ENCODE assay signal across 8 cellular contexts in the genomic region with DNA sequence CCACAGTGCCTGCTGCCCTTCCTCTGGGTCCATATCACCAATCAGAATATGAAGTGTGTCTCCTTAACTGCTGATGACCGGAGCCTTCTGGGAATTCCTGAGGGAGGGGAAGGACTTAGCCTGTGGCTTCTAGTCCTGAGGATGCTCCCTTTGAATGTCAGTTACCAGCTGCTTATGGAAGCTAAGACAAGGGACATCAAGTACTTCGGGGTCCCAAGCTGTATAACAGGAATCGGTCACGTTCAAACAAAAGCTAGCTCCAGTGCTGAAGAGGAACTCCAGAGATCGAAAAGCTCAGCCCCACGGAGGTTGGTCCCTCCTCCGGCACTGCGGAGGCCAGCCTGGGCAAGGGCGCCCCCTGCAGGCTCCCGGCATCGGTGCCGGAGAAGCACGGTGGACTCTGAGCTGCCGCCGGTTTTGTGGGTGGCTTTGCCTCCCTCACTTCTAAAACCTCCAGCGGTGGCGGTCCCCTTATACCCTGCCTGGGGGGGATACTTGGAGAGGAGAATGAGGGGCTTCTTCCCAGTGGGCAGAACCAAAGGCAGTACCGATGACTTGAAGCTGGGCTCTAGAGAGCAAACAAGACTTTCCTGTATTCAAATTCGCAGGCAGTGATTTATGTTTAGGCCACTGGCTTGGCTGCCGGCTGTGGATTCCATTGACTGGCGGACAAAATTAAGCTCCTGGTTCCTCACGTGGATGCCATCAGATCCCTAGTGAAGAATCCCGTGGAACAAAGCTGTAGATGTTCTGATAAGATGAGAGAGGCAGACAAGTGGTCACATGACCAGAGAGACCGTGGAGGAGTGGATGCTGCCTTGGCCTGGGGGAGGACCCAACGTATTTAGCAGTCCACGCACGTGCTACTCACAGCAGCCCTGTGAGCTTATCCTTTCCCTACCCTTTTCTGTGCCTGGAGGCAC. TPM values are rescaled to one million over a fixed set of nuclear protein-coding genes. Genes with fewer than 3 reads are reported as not detected.
DNase-seq lines count a peak whose midpoint lies in the region; ATAC-seq and TF ChIP-seq lines count a peak whose summit lies in the region.

No MANE protein-coding gene starts in this region.

- H3K4me1 Mint-ChIP-seq in nephron = peaks cover 12% of the 10 kb centered on the region

- H3K27me3 Mint-ChIP-seq in nephron (ENCODE audit: low read depth) = peaks cover 3% of the 10 kb centered on the region

- peak; percentile 75 for ATAC-seq in GM21528 (IDR thresholded peaks at IDR 0.05; ENCODE audit: low FRiP score, unreplicated experiment)

- H3K9me3 Mint-ChIP-seq in nephron = no peaks in the 10 kb centered on the region

- in situ Hi-C loops in Caki2 (cut with HindIII; ENCODE audit: low pct_unique_long_range_greater_than_20kb, low sequenced_read_pairs) = no loop called here

- TF ChIP-seq CTCF in fibroblast of the aortic adventitia (IDR thresholded peaks at IDR 0.05; ENCODE audit: insufficient read depth, low read length) = peak; percentile 99
- TF ChIP-seq CTCF in nephron (IDR thresholded peaks at IDR 0.05; ENCODE audit: unreplicated experiment in 3 of 3) = peak; percentile 97 to 99 (median 99)

- H3K27ac Mint-ChIP-seq in nephron = peak overlapping the region; percentile 93 to 98 (median 94)

- H3K36me3 Mint-ChIP-seq in nephron (ENCODE audit: low read depth) = no peaks in the 10 kb centered on the region

- DNase-seq in Caki2 (ENCODE audit: low read depth) = peak; percentile 83
- DNase-seq in Kasumi-1 (lab: John Stamatoyannopoulos, UW) = peak; percentile 88 to 89
- peak; percentile 76 for DNase-seq in RKO (ENCODE audit: low spot score)
- DNase-seq in activated T-helper 9 cell treated with anti-CD3 and anti-CD28 coated beads, Interleukin-2, amount 50 U/mL, for 16 hours (ENCODE audit: low read depth) = peak; percentile 81
- peak; percentile 81 for DNase-seq in fibroblast of the aortic adventitia (ENCODE audit: low read depth)
- peak; percentile 61 to 89 (median 78) for DNase-seq in stimulated activated naive CD4-positive, alpha-beta T cell (lab: John Stamatoyannopoulos, UW)

- H3K4me3 ChIP-seq in fibroblast of the aortic adventitia (ENCODE audit: low read depth, low read length) = peak overlapping the region; percentile 71

- peak overlapping the region; percentile 85 to 93 (median 90) for H3K4me3 Mint-ChIP-seq in nephron

RNA-seq across cellular contexts. Expression of a gene that starts 16.2 kb away (rescaled TPM):
- 10.6 and 10.8 TPM in 2 replicates for total RNA-seq in Caki2 (2014; rRNA removed; shearing (Covaris generic); ENCODE audit: low replicate concordance)
- total RNA-seq in fibroblast of the aortic adventitia (ENCODE audit: low replicate concordance) = 28.9 and 35.9 TPM in 2 replicates

Comparison
In these comparisons a context has a peak if more than half of its experiments do, and no peak if none do; other contexts are left out.
1. Peak in every context shown above with its lines: DNase-seq, ATAC-seq and H3K4me3 ChIP-seq.